ENCODE assay signal across 14 cellular contexts in the genomic region with DNA sequence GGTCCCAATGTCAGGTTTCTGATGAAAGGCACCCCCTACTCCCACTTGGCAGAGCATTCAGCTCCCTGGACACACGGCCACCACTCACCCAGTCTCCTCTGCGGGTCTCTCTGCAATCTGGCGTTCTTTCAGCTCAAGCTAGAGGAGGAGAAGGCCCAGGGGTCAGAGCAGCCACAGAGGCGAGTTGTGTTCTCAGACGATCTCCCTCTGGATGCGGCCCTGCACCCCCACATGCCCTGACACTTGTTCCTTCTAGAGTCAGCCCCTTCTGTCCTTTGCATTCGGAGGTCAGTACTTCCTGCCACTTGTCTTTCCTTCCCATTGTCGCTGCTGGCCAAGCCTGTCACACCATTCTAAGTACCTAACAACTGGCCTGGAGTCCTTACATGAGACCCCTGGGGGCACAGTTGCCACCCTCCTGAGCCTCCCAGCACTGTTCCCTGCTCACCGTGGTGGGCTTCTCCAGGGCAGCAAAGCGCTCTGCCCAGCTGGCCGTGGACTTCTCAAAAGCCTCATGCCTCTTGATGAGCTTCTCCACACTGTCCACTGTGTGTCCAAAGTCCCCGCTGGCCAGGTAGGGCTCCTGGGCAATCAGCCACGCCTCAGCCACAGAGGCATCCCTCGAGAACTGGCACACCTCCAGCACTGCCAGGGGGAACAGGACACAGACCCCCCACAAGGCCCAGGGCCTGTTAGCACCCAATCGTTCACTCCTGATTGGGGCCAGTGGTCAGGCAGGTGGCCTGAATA.
DNase-seq lines count a peak whose midpoint lies in the region; ATAC-seq and TF ChIP-seq lines count a peak whose summit lies in the region.
"Had no signal": no experiment of that assay in that cellular context is flagged by ENCODE, and none has a peak within 500 bp of the region (broad histone marks: within the 10 kb centered on the region; RNA-seq: fewer than 3 reads in every experiment).

No MANE protein-coding gene starts in this region.

- H3K4me3 ChIP-seq in NT2/D1 (ENCODE audit: insufficient read length, low read depth) = no peak overlapping the region
- H3K4me3 ChIP-seq in trophoblast cell (ENCODE audit: low read depth, low read length) = no peak overlapping the region
- H3K4me3 ChIP-seq: SJCRH30 had no signal

- H3K18ac ChIP-seq in trophoblast cell (ENCODE audit: low read length) = no peak overlapping the region

- CTCF ChIA-PET in GM10248 (lab: Yijun Ruan, JAX) = interaction anchor here (1.0 to 2.5 kb wide), 4 partner anchors 12 to 124 kb away, joined by 3 to 7 read pairs (median 4); no protein-coding TSS in a partner anchor

- H3K9me3 ChIP-seq in NT2/D1 (ENCODE audit: insufficient read depth, low read length) = peaks cover 4% of the 10 kb centered on the region; the same call in 1 of the 2 replicates
- H3K9me3 ChIP-seq in trophoblast cell (ENCODE audit: insufficient read depth, low read depth, low read length) = peaks cover 7% of the 10 kb centered on the region
- H3K9me3 ChIP-seq: SJCRH30 had no signal

- TF ChIP-seq CTCF in foreskin keratinocyte (conservative IDR thresholded peaks at IDR 0.05) (no peak), GM10248 (IDR thresholded peaks at IDR 0.05; ENCODE audit: control extremely low read depth, extremely low read depth, low read depth, missing control alignments) (no peak)

- peaks cover 9% of the 10 kb centered on the region for H3K79me1 ChIP-seq in trophoblast cell (ENCODE audit: low read length)

- WGBS in trophoblast cell (ENCODE audit: extremely low coverage, insufficient coverage, insufficient read length) = no CpG with 5 or more reads among the region's 15 CpGs

- peak; percentile 11 for DNase-seq in COR-L47 (lab: John Stamatoyannopoulos, UW)
- DNase-seq in NT2/D1 (ENCODE audit: low read depth, low spot score) = no peak
- DNase-seq in foreskin keratinocyte = no peak
- no peak for DNase-seq in trophoblast cell
- DNase-seq in GM10248 (ENCODE audit: extremely low spot score) = no peak
- no peak for DNase-seq in RKO (ENCODE audit: low spot score)
- DNase-seq in activated CD4-positive, alpha-beta T cell treated with anti-CD3 and anti-CD28 coated beads, Interleukin-2, amount 50 U/mL, for 4 hours = no peak
- no peak for DNase-seq in NCI-H1436 (lab: John Stamatoyannopoulos, UW)
- DNase-seq: DMS153, NCI-H1105, NCI-H187, NCI-H226, SJCRH30 had no signal

- no peaks in the 10 kb centered on the region for H3K79me2 ChIP-seq in trophoblast cell (ENCODE audit: control insufficient read depth, insufficient read depth, low read length, poor library complexity)

- peaks cover 5% of the 10 kb centered on the region for H3K27me3 ChIP-seq in NT2/D1 (ENCODE audit: insufficient read depth, insufficient read length)
- peaks cover 3% of the 10 kb centered on the region for H3K27me3 ChIP-seq in foreskin keratinocyte
- H3K27me3 ChIP-seq in trophoblast cell (ENCODE audit: insufficient read depth, low read length) = no peaks in the 10 kb centered on the region
- H3K27me3 ChIP-seq: SJCRH30 had no signal

- peak overlapping the region; percentile 50 for H3K9ac ChIP-seq in NT2/D1 (ENCODE audit: insufficient read length, low read depth)
- no peak overlapping the region for H3K9ac ChIP-seq in trophoblast cell (ENCODE audit: low read length)

- no peak overlapping the region for H2BK120ac ChIP-seq in trophoblast cell (ENCODE audit: insufficient read depth, low read length, poor library complexity)

- H3K36me3 ChIP-seq in NT2/D1 (ENCODE audit: insufficient read depth, insufficient read length, low read length) (no peaks in the 10 kb centered on the region), trophoblast cell (ENCODE audit: control insufficient read depth in 1 of 2, insufficient read depth in 2 of 2, low read length in 2 of 2) (no peaks in the 10 kb centered on the region)
- H3K36me3 ChIP-seq: SJCRH30 had no signal

- no peak overlapping the region for H2AK5ac ChIP-seq in trophoblast cell (ENCODE audit: low read length)

- H4K8ac ChIP-seq in trophoblast cell (ENCODE audit: low read depth, low read length) = no peak overlapping the region

- H3K4me1 ChIP-seq in NT2/D1 (ENCODE audit: insufficient read depth, insufficient read length) = peaks cover 35% of the 10 kb centered on the region
- peaks cover 14% of the 10 kb centered on the region for H3K4me1 ChIP-seq in foreskin keratinocyte
- peaks cover 16% of the 10 kb centered on the region in 2 experiments for H3K4me1 ChIP-seq in trophoblast cell (ENCODE audit: control insufficient read depth in 1 of 2, insufficient read depth in 2 of 2, low read length in 2 of 2)

- H3K27ac ChIP-seq in foreskin keratinocyte (peak overlapping the region; percentile 36), trophoblast cell (ENCODE audit: low read depth, low read length) (no peak overlapping the region)
- H3K27ac ChIP-seq: C4-2B, SJCRH30 had no signal

- no peak overlapping the region for H3K23ac ChIP-seq in trophoblast cell (ENCODE audit: low read length)

- no peak overlapping the region for H3K4me2 ChIP-seq in trophoblast cell (ENCODE audit: low read length)

- POLR2A ChIA-PET in GM10248 (lab: Yijun Ruan, JAX) = no interaction called here

- no peak overlapping the region for H2BK12ac ChIP-seq in trophoblast cell (ENCODE audit: low read length)

- no peak overlapping the region for H2BK5ac ChIP-seq in trophoblast cell (ENCODE audit: low read depth, low read length, poor library complexity)

- ATAC-seq in foreskin keratinocyte = no peak

- H2AFZ ChIP-seq in trophoblast cell (ENCODE audit: insufficient read depth, low read length, poor library complexity) = no peak overlapping the region

- no peak overlapping the region for H4K91ac ChIP-seq in trophoblast cell (ENCODE audit: low read depth, low read length)

- H3K4ac ChIP-seq in trophoblast cell (ENCODE audit: low read depth, low read length) = no peak overlapping the region

- H4K12ac ChIP-seq in trophoblast cell (ENCODE audit: low read depth, low read length) = no peak overlapping the region

- peak overlapping the region; percentile 15 for H3K14ac ChIP-seq in trophoblast cell (ENCODE audit: low read length)
